ENCODE assay signal across 23 cellular contexts in genomic region chr4:64533637-64534036, GRCh38.
DNase-seq lines count a peak whose midpoint lies in the region; ATAC-seq and TF ChIP-seq lines count a peak whose summit lies in the region.
"Had no signal": no experiment of that assay in that cellular context is flagged by ENCODE, and none has a peak within 500 bp of the region (broad histone marks: within the 10 kb centered on the region; RNA-seq: fewer than 3 reads in every experiment).

No MANE protein-coding gene starts in this region.

- H3K36me3 ChIP-seq in heart left ventricle (no peaks in the 10 kb centered on the region), right atrium auricular region (no peaks in the 10 kb centered on the region)
- H3K36me3 ChIP-seq: BE2C, BLaER1 had no signal

- H3K4me3 ChIP-seq in heart left ventricle (peak overlapping the region in 3 of 12 donors; percentile 17 to 31 (median 26)), right atrium auricular region (no peak overlapping the region)
- H3K4me3 ChIP-seq: BLaER1, GM12878 had no signal

- TF ChIP-seq POLR2A in heart left ventricle (IDR thresholded peaks at IDR 0.05): no peak

- H3K4me1 ChIP-seq in heart left ventricle (peaks cover 0 to 3% (median 0%) of the 10 kb centered on the region in 12 donors), right atrium auricular region (no peaks in the 10 kb centered on the region)
- H3K4me1 ChIP-seq: BE2C, BLaER1 had no signal

- TF ChIP-seq CTCF in heart left ventricle (IDR thresholded peaks at IDR 0.05) (no peak), right atrium auricular region (IDR thresholded peaks at IDR 0.05) (no peak)

- H3K27me3 ChIP-seq in heart left ventricle (no peaks in the 10 kb centered on the region), right atrium auricular region (no peaks in the 10 kb centered on the region)
- H3K27me3 ChIP-seq: BE2C, BLaER1 had no signal

- H3K9me3 ChIP-seq in heart left ventricle: no peaks in the 10 kb centered on the region
- no peaks in the 10 kb centered on the region for H3K9me3 ChIP-seq in right atrium auricular region
- H3K9me3 ChIP-seq: BE2C, BLaER1 had no signal

- peak overlapping the region in 8 of 12 donors; percentile 19 to 59 (median 44) for H3K27ac ChIP-seq in heart left ventricle
- H3K27ac ChIP-seq in right atrium auricular region: peak overlapping the region; percentile 2 to 63
- H3K27ac ChIP-seq: BLaER1 had no signal

- intact Hi-C loops in heart left ventricle (cut with DNase I): loop anchor here in 9 of 10 donors (2.0 to 10.0 kb wide), 9 partner anchors 116 to 249 kb away; partner anchors contain the start of gene TECRL (in 5 of the 9)
- intact Hi-C loops in left cardiac atrium (cut with DNase I): loop anchor here in 1 of 2 donors (10.0 kb wide), 1 partner anchor 129 kb away; the partner anchor contains the start of gene TECRL
- intact Hi-C loops in left ventricle myocardium superior (cut with micrococcal nuclease): loop anchor here (5.0 kb wide), 1 partner anchor 131 kb away; no protein-coding TSS in a partner anchor

- peak in 2 of 4 donors; percentile 24 to 44 for ATAC-seq in heart left ventricle
- no peak for ATAC-seq in left cardiac atrium
- peak; percentile 52 for ATAC-seq in left ventricle myocardium superior
- no peak for ATAC-seq in HG03469 (IDR thresholded peaks at IDR 0.05; ENCODE audit: unreplicated experiment)
- ATAC-seq: GM12878 had no signal

- WGBS in heart left ventricle, 4 donors: 48 to 56% (median 49%) methylated on average over 3 of the region's 3 CpGs

- DNase-seq in heart left ventricle (no peak), left cardiac atrium (no peak), left ventricle myocardium superior (no peak), right atrium auricular region (ENCODE audit: low spot score) (no peak), kidney tubule cell (ENCODE audit: low spot score) (no peak)
- DNase-seq: 8988T; ACHN; BE2C; C1 segment of cervical spinal cord; CD4-positive, alpha-beta memory T cell; CD4-positive, CD25-positive, alpha-beta regulatory T cell; CD8-positive, alpha-beta memory T cell; COR-L47; DMS 273 treated with DMSO at 0.1 percent for 48 hours; DMS153; DMS53; DMS79; DND-41; EL; GDM1 had no signal
